Comparison of ENCODE assay signal across 8 cellular contexts in the genomic region with DNA sequence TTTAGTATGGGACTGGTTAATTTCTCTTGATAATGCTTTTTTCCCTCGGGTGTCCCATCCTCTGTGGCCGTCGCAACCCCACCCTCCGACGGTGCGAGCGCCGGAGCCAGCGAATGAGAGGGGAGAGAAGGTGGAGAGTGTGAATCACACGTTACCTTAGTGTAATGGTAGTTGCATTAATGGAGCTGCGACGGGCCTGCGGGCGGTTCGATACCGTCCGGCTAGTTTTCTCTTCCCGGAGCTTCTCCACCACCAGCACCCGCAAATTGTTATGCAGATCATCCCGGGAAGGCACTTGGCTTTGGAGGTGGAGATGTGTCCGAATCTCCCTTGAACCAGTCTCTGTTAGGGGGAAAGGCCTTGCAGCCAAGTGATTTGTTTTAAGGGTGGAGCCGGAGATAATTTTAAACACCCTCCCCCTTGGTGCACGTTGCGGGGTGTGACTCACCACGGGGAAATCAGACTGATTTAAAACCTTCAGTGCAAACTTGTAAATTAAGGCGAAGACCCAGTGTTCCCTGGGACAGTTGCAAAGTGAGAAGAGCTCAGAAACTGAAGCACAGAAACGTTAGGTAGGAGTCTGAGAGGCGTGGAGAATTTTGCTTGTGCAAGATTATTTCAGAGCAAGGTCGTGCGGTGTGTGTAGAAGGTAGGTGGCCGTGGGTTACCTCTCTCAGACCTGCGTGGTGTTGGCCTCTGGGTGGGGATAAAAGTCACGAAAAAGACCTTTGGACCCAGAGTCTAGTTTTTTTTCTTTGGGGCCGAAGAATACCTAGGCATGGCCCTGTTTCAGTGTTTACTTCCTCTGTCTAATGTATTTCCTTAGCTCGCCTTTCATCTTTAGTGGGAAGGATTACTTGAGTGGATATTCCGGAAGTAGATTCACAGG. TPM values are rescaled to one million over a fixed set of nuclear protein-coding genes. Genes with fewer than 3 reads are reported as not detected.
DNase-seq lines count a peak whose midpoint lies in the region; ATAC-seq and TF ChIP-seq lines count a peak whose summit lies in the region.

No MANE protein-coding gene starts in this region.

- no peaks in the 10 kb centered on the region for H3K27me3 Mint-ChIP-seq in CD14-positive monocyte (ENCODE audit: low read depth in 3 of 3)

- H3K4me1 ChIP-seq in SJCRH30: no peaks in the 10 kb centered on the region; the same call in 1 of the 2 replicates

- H3K4me3 Mint-ChIP-seq in CD14-positive monocyte: peak overlapping the region; percentile 97 to 99

- H3K27ac Mint-ChIP-seq in CD14-positive monocyte: peak overlapping the region; percentile 92 to 98 (median 96)

- no peaks in the 10 kb centered on the region for H3K27me3 ChIP-seq in SJCRH30

- intact Hi-C loops in CD14-positive monocyte (cut with micrococcal nuclease) (loop anchor here (2.0 to 5.0 kb wide), 3 partner anchors 36 to 71 kb away; no protein-coding TSS in a partner anchor), Right ventricle myocardium superior (cut with DNase I) (loop anchor here (5.0 kb wide), 1 partner anchor 71 kb away; no protein-coding TSS in a partner anchor), posterior vena cava (cut with DNase I) (loop anchor here (2.0 to 10.0 kb wide), 3 partner anchors 71 to 279 kb away; no protein-coding TSS in a partner anchor)

- peaks cover 0 to 6% of the 10 kb centered on the region in 2 donors for H3K36me3 Mint-ChIP-seq in CD14-positive monocyte

- peak overlapping the region; percentile 96 for H3K4me3 ChIP-seq in SJCRH30

- TF ChIP-seq CTCF in CD14-positive monocyte (IDR thresholded peaks at IDR 0.05): no peak

- H3K27ac ChIP-seq in SJCRH30: peak overlapping the region; percentile 11; the same call in 1 of the 2 replicates

- ATAC-seq in GM19372 (IDR thresholded peaks at IDR 0.05; ENCODE audit: low read depth, unreplicated experiment): peak; percentile 34
- ATAC-seq in HG03469 (IDR thresholded peaks at IDR 0.05; ENCODE audit: unreplicated experiment): peak; percentile 17
- ATAC-seq in Right ventricle myocardium superior (ENCODE audit: poor library complexity): peak; percentile 50

- H3K4me1 Mint-ChIP-seq in CD14-positive monocyte: peaks cover 51% of the 10 kb centered on the region

- no peaks in the 10 kb centered on the region for H3K9me3 ChIP-seq in SJCRH30 (replicated peaks)

- no peaks in the 10 kb centered on the region for H3K36me3 ChIP-seq in SJCRH30

- DNase-seq in CD14-positive monocyte (ENCODE audit: low spot score) (peak; percentile 78), SJCRH30 (peak; percentile 39 to 60), Right ventricle myocardium superior (peak; percentile 56), posterior vena cava (ENCODE audit: low spot score) (peak; percentile 91), ureter (ENCODE audit: low spot score) (peak; percentile 77)
- peak; percentile 83 for DNase-seq in activated naive CD4-positive, alpha-beta T cell treated with Interleukin-2 at 50 U/mL for 16 hours

- H3K9me3 Mint-ChIP-seq in CD14-positive monocyte: no peaks in the 10 kb centered on the region

RNA-seq across cellular contexts. Expression of a gene that starts 1.3 kb away (rescaled TPM):
- polyA plus RNA-seq in CD14-positive monocyte: 10 to 100 TPM in 1 of 2 donors, 1 to 10 TPM in 1; 7.5 to 20.9 TPM
- total RNA-seq in SJCRH30 (2014; rRNA removed; shearing (Covaris generic)): 15.3 and 16.1 TPM in 2 replicates
- total RNA-seq in Right ventricle myocardium superior: 60.5 TPM
- 10 to 100 TPM; 89.5 to 97.5 TPM for total RNA-seq in posterior vena cava
- 194 TPM for total RNA-seq in ureter

RNA-seq across cellular contexts. Expression of a gene that starts 43.9 kb away (rescaled TPM):
- polyA plus RNA-seq in CD14-positive monocyte: under 1 TPM in 1 of 2 donors, not detected in 1; 0.14 TPM
- 0.75 TPM in 1 of 2 replicates, not detected in the other for total RNA-seq in SJCRH30 (2014; rRNA removed; shearing (Covaris generic))
- total RNA-seq in Right ventricle myocardium superior (0.59 TPM), posterior vena cava (under 1 TPM; 0.57 to 0.93 TPM), ureter (2.1 TPM)

Comparison
In these comparisons a context has a peak if more than half of its experiments do, and no peak if none do; other contexts are left out.
1. Peak in every context shown above with its lines: DNase-seq, ATAC-seq, H3K4me3 ChIP-seq and H3K27ac ChIP-seq.